ENCODE assay signal across 17 cellular contexts in genomic region chr7:659306-659847, GRCh38.
DNase-seq lines count a peak whose midpoint lies in the region; ATAC-seq and TF ChIP-seq lines count a peak whose summit lies in the region.
"Had no signal": no experiment of that assay in that cellular context is flagged by ENCODE, and none has a peak within 500 bp of the region (broad histone marks: within the 10 kb centered on the region; RNA-seq: fewer than 3 reads in every experiment).

No MANE protein-coding gene starts in this region.

- peak overlapping the region; percentile 72 for H3K18ac ChIP-seq in neuronal stem cell (ENCODE audit: low read length)

- H3K4me3 Mint-ChIP-seq in activated naive CD4-positive, alpha-beta T cell treated with anti-CD3 and anti-CD28 coated beads, Interleukin-2, amount 50 U/mL, for 24 hours: no peak overlapping the region
- no peak overlapping the region for H3K4me3 Mint-ChIP-seq in activated naive CD4-positive, alpha-beta T cell treated with anti-CD3 and anti-CD28 coated beads, Interleukin-2, amount 10 ng/mL, durations not matched to agents 7 days and 5 days
- H3K4me3 Mint-ChIP-seq: CD8-positive, alpha-beta memory T cell had no signal

- no peak for DNase-seq in activated naive CD4-positive, alpha-beta T cell treated with anti-CD3 and anti-CD28 coated beads, Interleukin-2, amount 10 ng/mL, durations not matched to agents 7 days and 5 days
- DNase-seq in lower lobe of right lung (peak; percentile 27), neuronal stem cell (ENCODE audit: low spot score) (no peak), T-helper 9 cell (no peak), A172 (ENCODE audit: low spot score) (no peak)
- DNase-seq: AML-193; Caco-2; CD8-positive, alpha-beta memory T cell; DND-41; GDM1; HCEC 1CT had no signal

- peaks cover 8% of the 10 kb centered on the region for H3K4me1 Mint-ChIP-seq in activated naive CD4-positive, alpha-beta T cell treated with anti-CD3 and anti-CD28 coated beads, Interleukin-2, amount 50 U/mL, for 24 hours
- H3K4me1 Mint-ChIP-seq in activated naive CD4-positive, alpha-beta T cell treated with anti-CD3 and anti-CD28 coated beads, Interleukin-2, amount 10 ng/mL, durations not matched to agents 7 days and 5 days: peaks cover 8% of the 10 kb centered on the region
- H3K4me1 Mint-ChIP-seq: CD8-positive, alpha-beta memory T cell; IgD-negative memory B cell had no signal

- H3K79me1 ChIP-seq in neuronal stem cell (ENCODE audit: low read depth, low read length): peaks cover 2% of the 10 kb centered on the region

- H3K23ac ChIP-seq in neuronal stem cell (ENCODE audit: low read depth, low read length, poor library complexity): peak overlapping the region; percentile 5

- H3K4ac ChIP-seq in neuronal stem cell (ENCODE audit: low read length): no peak overlapping the region

- H2AK5ac ChIP-seq in neuronal stem cell (ENCODE audit: low read depth, low read length): no peak overlapping the region

- WGBS in neuronal stem cell (ENCODE audit: extremely low coverage in 2 of 2, insufficient read length in 2 of 2, insufficient replicate concordance in 1 of 2), 2 donors: no CpG with 5 or more reads among the region's 25 CpGs

- no peak overlapping the region for H2BK120ac ChIP-seq in neuronal stem cell (ENCODE audit: low read depth, low read length)

- H3K27ac ChIP-seq in lower lobe of right lung (no peak overlapping the region), neuronal stem cell (replicated peaks; ENCODE audit: low read length) (no peak overlapping the region)
- H3K27ac ChIP-seq: 22Rv1, BLaER1 had no signal

- no peak overlapping the region for H3K9ac ChIP-seq in neuronal stem cell (ENCODE audit: low read depth, low read length, poor library complexity)
- H3K9ac ChIP-seq: BLaER1 had no signal

- CTCF ChIA-PET in activated naive CD4-positive, alpha-beta T cell treated with anti-CD3 and anti-CD28 coated beads, Interleukin-2, amount 10 ng/mL, durations not matched to agents 7 days and 5 days (lab: Charles Lee): no interaction called here

- no peaks in the 10 kb centered on the region for H3K27me3 ChIP-seq in lower lobe of right lung (ENCODE audit: low read depth)
- no peaks in the 10 kb centered on the region for H3K27me3 ChIP-seq in neuronal stem cell (ENCODE audit: control insufficient read depth in 3 of 3, insufficient read depth in 3 of 3, low read depth in 1 of 3, low read length in 3 of 3)
- H3K27me3 ChIP-seq: BLaER1 had no signal

- TF ChIP-seq CTCF in lower lobe of right lung (IDR thresholded peaks at IDR 0.05): no peak

- no peak overlapping the region for H2BK12ac ChIP-seq in neuronal stem cell (ENCODE audit: low read length)

- H4K8ac ChIP-seq in neuronal stem cell (ENCODE audit: low read depth, low read length): no peak overlapping the region

- H2AFZ ChIP-seq in neuronal stem cell (ENCODE audit: low read length): no peak overlapping the region

- ATAC-seq in lower lobe of right lung (no peak), HG03457 (IDR thresholded peaks at IDR 0.05; ENCODE audit: unreplicated experiment) (no peak), HG03175 (IDR thresholded peaks at IDR 0.05; ENCODE audit: unreplicated experiment) (no peak)

- H3K9me3 ChIP-seq in lower lobe of right lung (no peaks in the 10 kb centered on the region), neuronal stem cell (replicated peaks in 1 of 2; ENCODE audit: control insufficient read depth in 2 of 2, insufficient read depth in 1 of 2, low read depth in 1 of 2, low read length in 2 of 2) (peaks cover under 1 to 4% of the 10 kb centered on the region in 2 donors)

- H3K4me3 ChIP-seq in lower lobe of right lung (no peak overlapping the region), neuronal stem cell (ENCODE audit: low read length in 2 of 2) (no peak overlapping the region)
- H3K4me3 ChIP-seq: BLaER1 had no signal

- H3K4me2 ChIP-seq in neuronal stem cell (ENCODE audit: insufficient read depth, low read length, poor library complexity, severe bottlenecking): no peak overlapping the region
- H3K4me2 ChIP-seq: BLaER1 had no signal

- H3K4me1 ChIP-seq in lower lobe of right lung (peaks cover 7% of the 10 kb centered on the region), neuronal stem cell (ENCODE audit: control insufficient read depth in 2 of 2, insufficient read depth in 1 of 2, low read depth in 1 of 2, low read length in 2 of 2) (no peaks in the 10 kb centered on the region)
- H3K4me1 ChIP-seq: Caco-2 had no signal

- H4K91ac ChIP-seq in neuronal stem cell (ENCODE audit: low read depth, low read length, poor library complexity): no peak overlapping the region

- H2BK5ac ChIP-seq in neuronal stem cell (ENCODE audit: low read length): no peak overlapping the region

- no peaks in the 10 kb centered on the region for H3K36me3 ChIP-seq in lower lobe of right lung
- peaks cover 0 to 3% of the 10 kb centered on the region in 2 donors for H3K36me3 ChIP-seq in neuronal stem cell (replicated peaks in 1 of 2; ENCODE audit: control insufficient read depth in 2 of 2, insufficient read depth in 2 of 2, low read length in 2 of 2)

- H2BK15ac ChIP-seq in neuronal stem cell (ENCODE audit: low read length): no peak overlapping the region

- H3K36me3 Mint-ChIP-seq in activated naive CD4-positive, alpha-beta T cell treated with anti-CD3 and anti-CD28 coated beads, Interleukin-2, amount 50 U/mL, for 24 hours: peaks cover 7% of the 10 kb centered on the region
- peaks cover 8% of the 10 kb centered on the region for H3K36me3 Mint-ChIP-seq in activated naive CD4-positive, alpha-beta T cell treated with anti-CD3 and anti-CD28 coated beads, Interleukin-2, amount 10 ng/mL, durations not matched to agents 7 days and 5 days

- H3K27me3 Mint-ChIP-seq in activated naive CD4-positive, alpha-beta T cell treated with anti-CD3 and anti-CD28 coated beads, Interleukin-2, amount 50 U/mL, for 24 hours: no peaks in the 10 kb centered on the region
- H3K27me3 Mint-ChIP-seq in activated naive CD4-positive, alpha-beta T cell treated with anti-CD3 and anti-CD28 coated beads, Interleukin-2, amount 10 ng/mL, durations not matched to agents 7 days and 5 days: no peaks in the 10 kb centered on the region
- H3K27me3 Mint-ChIP-seq: IgD-negative memory B cell had no signal

- no peaks in the 10 kb centered on the region for H3K9me3 Mint-ChIP-seq in activated naive CD4-positive, alpha-beta T cell treated with anti-CD3 and anti-CD28 coated beads, Interleukin-2, amount 50 U/mL, for 24 hours
- peaks cover 8% of the 10 kb centered on the region for H3K9me3 Mint-ChIP-seq in activated naive CD4-positive, alpha-beta T cell treated with anti-CD3 and anti-CD28 coated beads, Interleukin-2, amount 10 ng/mL, durations not matched to agents 7 days and 5 days
- H3K9me3 Mint-ChIP-seq: CD8-positive, alpha-beta memory T cell had no signal

- H3K27ac Mint-ChIP-seq in activated naive CD4-positive, alpha-beta T cell treated with anti-CD3 and anti-CD28 coated beads, Interleukin-2, amount 50 U/mL, for 24 hours: peak overlapping the region; percentile 30
- no peak overlapping the region for H3K27ac Mint-ChIP-seq in activated naive CD4-positive, alpha-beta T cell treated with anti-CD3 and anti-CD28 coated beads, Interleukin-2, amount 10 ng/mL, durations not matched to agents 7 days and 5 days
- H3K27ac Mint-ChIP-seq: IgD-negative memory B cell had no signal

- intact Hi-C loops in lower lobe of right lung (cut with DNase I): no loop called here

- no peak overlapping the region for H3K14ac ChIP-seq in neuronal stem cell (ENCODE audit: low read length)
